ENCODE assay signal across 14 cellular contexts in genomic region chr14:61753631-61754030, GRCh38. TPM values are rescaled to one million over a fixed set of nuclear protein-coding genes. Genes with fewer than 3 reads are reported as not detected.
DNase-seq lines count a peak whose midpoint lies in the region; ATAC-seq, FAIRE-seq and TF ChIP-seq lines count a peak whose summit lies in the region.
"Had no signal": no experiment of that assay in that cellular context is flagged by ENCODE, and none has a peak within 500 bp of the region (broad histone marks: within the 10 kb centered on the region; RNA-seq: fewer than 3 reads in every experiment).

No MANE protein-coding gene starts in this region.

- peak; percentile 45 for ATAC-seq in WTC11

- no peak for TF ChIP-seq POLR2A in H54 (IDR thresholded peaks at IDR 0.05; ENCODE audit: low read depth, low read length)
- TF ChIP-seq POLR2A in prostate gland (IDR thresholded peaks at IDR 0.05), result no peak

- H3K9me3 Mint-ChIP-seq in WTC11, result peaks cover 8% of the 10 kb centered on the region
- H3K9me3 Mint-ChIP-seq: activated naive CD4-positive, alpha-beta T cell treated with anti-CD3 and anti-CD28 coated beads, Interleukin-2, amount 10 ng/mL, durations not matched to agents 7 days and 5 days; type B pancreatic cell had no signal

- H3K36me3 Mint-ChIP-seq in WTC11, result no peaks in the 10 kb centered on the region

- peaks cover 4% of the 10 kb centered on the region for H3K4me1 ChIP-seq in prostate gland (replicated peaks)

- peak; percentile 83 for FAIRE-seq in H54 (lab: Jason Lieb, UNC)

- H3K36me3 ChIP-seq in prostate gland, result no peaks in the 10 kb centered on the region

- peak overlapping the region; percentile 10; the same call in 1 of the 2 replicates for H3K27ac Mint-ChIP-seq in WTC11
- H3K27ac Mint-ChIP-seq: type B pancreatic cell had no signal

- no peak overlapping the region for H3K4me3 Mint-ChIP-seq in WTC11
- H3K4me3 Mint-ChIP-seq: activated naive CD4-positive, alpha-beta T cell treated with anti-CD3 and anti-CD28 coated beads, Interleukin-2, amount 10 ng/mL, durations not matched to agents 7 days and 5 days; type B pancreatic cell had no signal

- H3K4me3 ChIP-seq in prostate gland, result no peak overlapping the region

- DNase-seq in EH (ENCODE audit: low read depth) (peak; percentile 59), H54 (ENCODE audit: insufficient read length, low spot score) (no peak), WTC11 (ENCODE audit: low spot score) (no peak), iPS-NIHi7 (ENCODE audit: extremely low spot score) (peak; percentile 16), prostate gland (ENCODE audit: low spot score) (no peak)
- DNase-seq in activated CD4-positive, alpha-beta T cell treated with anti-CD3 and anti-CD28 coated beads for 1 hour, result no peak
- DNase-seq in stimulated activated naive CD4-positive, alpha-beta T cell (lab: John Stamatoyannopoulos, UW), result no peak
- DNase-seq: activated CD4-positive, alpha-beta T cell treated with anti-CD3 and anti-CD28 coated beads, Interleukin-2, amount 50 U/mL, for 1 hour; activated naive CD4-positive, alpha-beta T cell treated with anti-CD3 and anti-CD28 coated beads, Interleukin-2, amount 10 ng/mL, durations not matched to agents 7 days and 5 days; DMS53; effector CD8-positive, alpha-beta T cell; midbrain; NCI-H226 had no signal

- intact Hi-C loops in prostate gland (cut with DNase I), result no loop called here

- no peaks in the 10 kb centered on the region for H3K27me3 Mint-ChIP-seq in WTC11 (ENCODE audit: low read depth)
- H3K27me3 Mint-ChIP-seq: type B pancreatic cell had no signal

- no peak overlapping the region for H3K27ac ChIP-seq in prostate gland

- no peaks in the 10 kb centered on the region for H3K27me3 ChIP-seq in prostate gland (replicated peaks; ENCODE audit: insufficient read depth)

- H3K9me3 ChIP-seq in prostate gland, result no peaks in the 10 kb centered on the region

- no peak for TF ChIP-seq CTCF in WTC11 (IDR thresholded peaks at IDR 0.05)
- no peak for TF ChIP-seq CTCF in prostate gland (IDR thresholded peaks at IDR 0.05)

- CTCF ChIA-PET in WTC11 (lab: Charles Lee), result interaction anchor here (1.0 to 1.8 kb wide), 2 partner anchors 8 to 36 kb away, joined by 4 to 7 read pairs; partner anchors contain the start of gene SNAPC1

- peaks cover 54% of the 10 kb centered on the region for H3K4me1 Mint-ChIP-seq in WTC11

- POLR2A ChIA-PET in WTC11 (lab: Charles Lee), result interaction anchor here (1.4 to 1.7 kb wide), 2 partner anchors 8 to 9 kb away, joined by 8 to 15 read pairs; partner anchors contain the start of gene SNAPC1

TF ChIP-seq in WTC11, 78 proteins besides CTCF, POLR2A, EP300 and RAD21 (continues in another document):
- TF ChIP-seq CDX4 (CRISPR knock-in tag; IDR thresholded peaks at IDR 0.05; ENCODE audit: borderline replicate concordance) (no peak), AFF4 (CRISPR knock-in tag; IDR thresholded peaks at IDR 0.05; ENCODE audit: borderline replicate concordance) (no peak), NFYB (CRISPR knock-in tag; conservative IDR thresholded peaks at IDR 0.05; ENCODE audit: low read depth) (no peak), GTF2I (CRISPR knock-in tag; conservative IDR thresholded peaks at IDR 0.05) (no peak), ZNF138 (CRISPR knock-in tag; conservative IDR thresholded peaks at IDR 0.05) (no peak), CREB1 (CRISPR knock-in tag; IDR thresholded peaks at IDR 0.05) (no peak), ARID4B (CRISPR knock-in tag; IDR thresholded peaks at IDR 0.05; ENCODE audit: borderline replicate concordance) (no peak), ZNF232 (CRISPR knock-in tag; IDR thresholded peaks at IDR 0.05) (no peak), NFATC4 (CRISPR knock-in tag; IDR thresholded peaks at IDR 0.05) (no peak), ATF2 (CRISPR knock-in tag; IDR thresholded peaks at IDR 0.05; ENCODE audit: borderline replicate concordance, low read depth) (no peak), NR1H2 (CRISPR knock-in tag; IDR thresholded peaks at IDR 0.05) (no peak), SMAD4 (CRISPR knock-in tag; IDR thresholded peaks at IDR 0.05) (no peak), SOX15 (CRISPR knock-in tag; IDR thresholded peaks at IDR 0.05) (no peak)

RNA-seq across cellular contexts. Expression of gene SNAPC1, which starts 8.6 kb away (rescaled TPM):
- 9.5 to 10.2 TPM (median 10.1 TPM) in 3 replicates for total RNA-seq in WTC11 (2021)
- 10 to 100 TPM; 10.2 to 10.7 TPM for total RNA-seq in prostate gland

RNA-seq across cellular contexts. Expression of gene HIF1A, which starts 58.3 kb away (rescaled TPM):
- total RNA-seq in WTC11 (2021), result 146 to 165 TPM (median 153 TPM) in 3 replicates
- total RNA-seq in prostate gland, result 100 to 1,000 TPM in 1 of 2 donors, 10 to 100 TPM in 1; 61.7 to 101 TPM

RNA-seq across cellular contexts. Expression of gene SYT16, which starts 58.9 kb away (rescaled TPM):
- 2.9 to 4.0 TPM (median 3.6 TPM) in 3 replicates for total RNA-seq in WTC11 (2021)
- total RNA-seq in prostate gland, result 1 to 10 TPM; 1.5 to 7.6 TPM

Comparison
In these comparisons a context has a peak if more than half of its experiments do, and no peak if none do; other contexts are left out.
1. DNase-seq: peak in EH (single experiment) and iPS-NIHi7 (single experiment); none in H54 (single experiment), WTC11 (single experiment), activated CD4-positive, alpha-beta T cell treated with anti-CD3 and anti-CD28 coated beads for 1 hour (single experiment), prostate gland (single experiment) and stimulated activated naive CD4-positive, alpha-beta T cell (0 of 6).